In the genomic region with DNA sequence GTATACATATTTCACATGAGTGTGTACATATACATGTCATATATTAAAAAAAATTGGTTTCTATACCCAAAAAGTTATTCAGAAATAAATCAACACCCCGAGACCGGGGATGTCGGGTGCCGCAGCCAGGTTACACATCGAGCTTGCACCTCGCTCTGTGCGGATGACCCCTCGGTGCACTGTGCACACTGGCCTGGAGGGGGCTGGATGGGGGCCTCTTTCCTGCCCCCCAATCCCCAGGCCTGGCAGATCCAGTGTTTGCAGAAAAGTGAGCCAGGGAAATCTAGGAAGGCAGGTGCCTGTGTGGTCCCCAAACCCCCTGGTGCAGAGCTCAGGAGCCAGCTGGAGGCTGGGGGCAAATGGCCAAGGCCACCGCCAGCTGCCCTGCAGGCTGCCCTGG, we compare ENCODE assay signal across 22 cellular contexts. TPM values are rescaled to one million over a fixed set of nuclear protein-coding genes. Genes with fewer than 3 reads are reported as not detected.
DNase-seq lines count a peak whose midpoint lies in the region; ATAC-seq and TF ChIP-seq lines count a peak whose summit lies in the region.
"Had no signal": no experiment of that assay in that cellular context is flagged by ENCODE, and none has a peak within 500 bp of the region (broad histone marks: within the 10 kb centered on the region; RNA-seq: fewer than 3 reads in every experiment).

No MANE protein-coding gene starts in this region.

- H3K36me3 ChIP-seq in OCI-LY7 (ENCODE audit: insufficient read depth, low read length): peaks cover 86% of the 10 kb centered on the region
- H3K36me3 ChIP-seq: SJSA1 had no signal

- POLR2A ChIA-PET in OCI-LY7 (lab: Charles Lee): no interaction called here
- POLR2A ChIA-PET in naive thymus-derived CD8-positive, alpha-beta T cell (lab: Charles Lee): interaction anchor here (0.6 to 1.6 kb wide), 4 partner anchors 10 to 94 kb away, joined by 3 to 13 read pairs (median 4); no protein-coding TSS in a partner anchor

- H3K9me3 Mint-ChIP-seq in activated naive CD4-positive, alpha-beta T cell treated with anti-CD3 and anti-CD28 coated beads, Interleukin-2, amount 50 U/mL, for 72 hours: no peaks in the 10 kb centered on the region
- H3K9me3 Mint-ChIP-seq in activated naive CD4-positive, alpha-beta T cell treated with anti-CD3 and anti-CD28 coated beads, Interleukin-2, amount 10 ng/mL, durations not matched to agents 7 days and 5 days: no peaks in the 10 kb centered on the region
- H3K9me3 Mint-ChIP-seq in central memory CD8-positive, alpha-beta T cell: no peaks in the 10 kb centered on the region
- H3K9me3 Mint-ChIP-seq in nephron progenitor cell: no peaks in the 10 kb centered on the region
- H3K9me3 Mint-ChIP-seq in naive thymus-derived CD8-positive, alpha-beta T cell: no peaks in the 10 kb centered on the region
- H3K9me3 Mint-ChIP-seq: CD4-positive, CD25-positive, alpha-beta regulatory T cell had no signal

- H2AFZ ChIP-seq in OCI-LY7 (ENCODE audit: low read length): no peak overlapping the region

- ATAC-seq in activated naive CD4-positive, alpha-beta T cell treated with anti-CD3 and anti-CD28 coated beads, Interleukin-2, amount 50 U/mL, for 72 hours: no peak
- no peak for ATAC-seq in central memory CD8-positive, alpha-beta T cell (replicated peaks; ENCODE audit: extremely low read depth, poor library complexity, severe bottlenecking)
- no peak for ATAC-seq in naive thymus-derived CD8-positive, alpha-beta T cell
- ATAC-seq: GM12878, K562, PC-3 had no signal

- TSS peak; percentile 85 for BruUV-seq in OCI-LY7 (replicated peaks; lab: Mats Ljungman, UMichigan)

- no peaks in the 10 kb centered on the region for H3K9me2 ChIP-seq in OCI-LY7 (ENCODE audit: insufficient read depth, low read length)

- no peak overlapping the region for H3K27ac ChIP-seq in OCI-LY7 (ENCODE audit: low read depth, low read length, poor library complexity, severe bottlenecking)
- H3K27ac ChIP-seq: BLaER1, SJSA1 had no signal

- no peaks in the 10 kb centered on the region for H3K4me1 ChIP-seq in OCI-LY7 (ENCODE audit: insufficient read depth, low read length, poor library complexity, severe bottlenecking)

- H3K27me3 Mint-ChIP-seq in activated naive CD4-positive, alpha-beta T cell treated with anti-CD3 and anti-CD28 coated beads, Interleukin-2, amount 10 ng/mL, durations not matched to agents 7 days and 5 days: no peaks in the 10 kb centered on the region
- H3K27me3 Mint-ChIP-seq in central memory CD8-positive, alpha-beta T cell: no peaks in the 10 kb centered on the region
- peaks cover 6% of the 10 kb centered on the region for H3K27me3 Mint-ChIP-seq in nephron progenitor cell (ENCODE audit: low read depth, poor library complexity)
- peaks cover 0 to 2% (median 0%) of the 10 kb centered on the region in 5 donors for H3K27me3 Mint-ChIP-seq in naive thymus-derived CD8-positive, alpha-beta T cell
- H3K27me3 Mint-ChIP-seq: CD4-positive, CD25-positive, alpha-beta regulatory T cell had no signal

- intact Hi-C loops in OCI-LY7 (cut with micrococcal nuclease; ENCODE audit: unreplicated experiment): no loop called here

- H3K4me1 Mint-ChIP-seq in activated naive CD4-positive, alpha-beta T cell treated with anti-CD3 and anti-CD28 coated beads, Interleukin-2, amount 10 ng/mL, durations not matched to agents 7 days and 5 days: peaks cover 15% of the 10 kb centered on the region
- H3K4me1 Mint-ChIP-seq in central memory CD8-positive, alpha-beta T cell: peaks cover 28% of the 10 kb centered on the region
- peaks cover 13% of the 10 kb centered on the region for H3K4me1 Mint-ChIP-seq in nephron progenitor cell
- peaks cover 6 to 29% (median 20%) of the 10 kb centered on the region in 4 donors for H3K4me1 Mint-ChIP-seq in naive thymus-derived CD8-positive, alpha-beta T cell

- H4K20me1 ChIP-seq in OCI-LY7 (ENCODE audit: insufficient read depth, low read length): no peaks in the 10 kb centered on the region
- H4K20me1 ChIP-seq: BLaER1 had no signal

- no peaks in the 10 kb centered on the region for H3K79me2 ChIP-seq in OCI-LY7 (ENCODE audit: insufficient read depth, low read depth, low read length)

- peaks cover 0 to 20% of the 10 kb centered on the region in 2 donors for H3K36me3 Mint-ChIP-seq in activated naive CD4-positive, alpha-beta T cell treated with anti-CD3 and anti-CD28 coated beads, Interleukin-2, amount 50 U/mL, for 72 hours
- H3K36me3 Mint-ChIP-seq in activated naive CD4-positive, alpha-beta T cell treated with anti-CD3 and anti-CD28 coated beads, Interleukin-2, amount 10 ng/mL, durations not matched to agents 7 days and 5 days: peaks cover 45% of the 10 kb centered on the region
- H3K36me3 Mint-ChIP-seq in central memory CD8-positive, alpha-beta T cell (ENCODE audit: insufficient read depth): peaks cover 67% of the 10 kb centered on the region
- H3K36me3 Mint-ChIP-seq in nephron progenitor cell (ENCODE audit: low read depth): peaks cover 37% of the 10 kb centered on the region
- H3K36me3 Mint-ChIP-seq in naive thymus-derived CD8-positive, alpha-beta T cell: peaks cover 0 to 70% (median 12%) of the 10 kb centered on the region in 3 donors

- H3K27ac Mint-ChIP-seq in activated naive CD4-positive, alpha-beta T cell treated with anti-CD3 and anti-CD28 coated beads, Interleukin-2, amount 50 U/mL, for 72 hours: peak overlapping the region; percentile 27 to 72
- H3K27ac Mint-ChIP-seq in activated naive CD4-positive, alpha-beta T cell treated with anti-CD3 and anti-CD28 coated beads, Interleukin-2, amount 10 ng/mL, durations not matched to agents 7 days and 5 days: no peak overlapping the region
- peak overlapping the region; percentile 51 for H3K27ac Mint-ChIP-seq in central memory CD8-positive, alpha-beta T cell (ENCODE audit: low read depth)
- H3K27ac Mint-ChIP-seq in nephron progenitor cell: peak overlapping the region; percentile 50
- peak overlapping the region in 2 of 10 donors; percentile 43 to 57 for H3K27ac Mint-ChIP-seq in naive thymus-derived CD8-positive, alpha-beta T cell

- no peak overlapping the region for H3K4me3 ChIP-seq in OCI-LY7 (ENCODE audit: low read depth, low read length, poor library complexity, severe bottlenecking)
- H3K4me3 ChIP-seq: BLaER1, GM12878, K562, SJSA1 had no signal

- no peaks in the 10 kb centered on the region for H3K9me3 ChIP-seq in OCI-LY7 (ENCODE audit: low read length)
- H3K9me3 ChIP-seq: BLaER1, SJSA1 had no signal

- H3K4me2 ChIP-seq in OCI-LY7 (ENCODE audit: low read length): no peak overlapping the region
- H3K4me2 ChIP-seq: BLaER1 had no signal

- no peak for DNase-seq in activated naive CD4-positive, alpha-beta T cell treated with anti-CD3 and anti-CD28 coated beads, Interleukin-2, amount 50 U/mL, for 72 hours (ENCODE audit: low spot score in 2 of 2)
- DNase-seq in activated naive CD4-positive, alpha-beta T cell treated with anti-CD3 and anti-CD28 coated beads, Interleukin-2, amount 10 ng/mL, durations not matched to agents 7 days and 5 days: no peak
- DNase-seq in OCI-LY7 (ENCODE audit: low spot score) (no peak), nephron progenitor cell (no peak), NCI-H345 (lab: John Stamatoyannopoulos, UW) (no peak), NCI-H2227 treated with DMSO at 0.1 percent for 48 hours (lab: John Stamatoyannopoulos, UW) (no peak)
- DNase-seq in central memory CD8-positive, alpha-beta T cell (ENCODE audit: low spot score in 2 of 2): no peak
- no peak for DNase-seq in naive thymus-derived CD8-positive, alpha-beta T cell
- DNase-seq: CD4-positive, CD25-positive, alpha-beta regulatory T cell; MV-4-11; NCI-H1105; NCI-H1436 treated with DMSO at 0.1 percent for 48 hours; NCI-H187 treated with DMSO at 0.1 percent for 48 hours; NCI-H446; NCI-H524 treated with DMSO at 0.1 percent for 48 hours; NCI-H774; PC-3; Right ventricle myocardium superior had no signal

- H3K4me3 Mint-ChIP-seq in activated naive CD4-positive, alpha-beta T cell treated with anti-CD3 and anti-CD28 coated beads, Interleukin-2, amount 10 ng/mL, durations not matched to agents 7 days and 5 days: no peak overlapping the region
- H3K4me3 Mint-ChIP-seq in central memory CD8-positive, alpha-beta T cell: no peak overlapping the region
- no peak overlapping the region for H3K4me3 Mint-ChIP-seq in nephron progenitor cell
- peak overlapping the region in 1 of 10 donors; percentile 7 for H3K4me3 Mint-ChIP-seq in naive thymus-derived CD8-positive, alpha-beta T cell

- CTCF ChIA-PET in activated naive CD4-positive, alpha-beta T cell treated with anti-CD3 and anti-CD28 coated beads, Interleukin-2, amount 10 ng/mL, durations not matched to agents 7 days and 5 days (lab: Charles Lee): interaction anchor here (0.7 to 1.6 kb wide), 2 partner anchors 15 to 94 kb away, joined by 3 to 6 read pairs; no protein-coding TSS in a partner anchor
- CTCF ChIA-PET in OCI-LY7 (lab: Charles Lee; ENCODE audit: unreplicated experiment): no interaction called here

- TF ChIP-seq CTCF in OCI-LY7 (conservative IDR thresholded peaks at IDR 0.05; ENCODE audit: low read length): no peak
- TF ChIP-seq CTCF in nephron progenitor cell (IDR thresholded peaks at IDR 0.05): peak; percentile 13

RNA-seq across cellular contexts. Expression of a gene that starts 27.1 kb away (rescaled TPM):
- total RNA-seq in activated naive CD4-positive, alpha-beta T cell treated with anti-CD3 and anti-CD28 coated beads, Interleukin-2, amount 50 U/mL, for 72 hours: 10 to 100 TPM in 1 of 2 donors, 1 to 10 TPM in 1; 4.6 to 12.7 TPM
- total RNA-seq in OCI-LY7 (2014; rRNA removed; shearing (Covaris generic)): 0.13 and 0.85 TPM in 2 replicates
- total RNA-seq in OCI-LY7 (2022): 0.41 and 0.84 TPM in 2 replicates
- total RNA-seq in naive thymus-derived CD8-positive, alpha-beta T cell: under 1 TPM; 0.60 to 0.73 TPM
- 1 to 10 TPM in 1 of 3 donors, under 1 TPM in 2; 0.15 to 7.9 (median 0.82) TPM for polyA plus RNA-seq in naive thymus-derived CD8-positive, alpha-beta T cell
- total RNA-seq: SJSA1 had no signal
